Comparison of ENCODE assay signal across 1 cellular context in the genomic region with DNA sequence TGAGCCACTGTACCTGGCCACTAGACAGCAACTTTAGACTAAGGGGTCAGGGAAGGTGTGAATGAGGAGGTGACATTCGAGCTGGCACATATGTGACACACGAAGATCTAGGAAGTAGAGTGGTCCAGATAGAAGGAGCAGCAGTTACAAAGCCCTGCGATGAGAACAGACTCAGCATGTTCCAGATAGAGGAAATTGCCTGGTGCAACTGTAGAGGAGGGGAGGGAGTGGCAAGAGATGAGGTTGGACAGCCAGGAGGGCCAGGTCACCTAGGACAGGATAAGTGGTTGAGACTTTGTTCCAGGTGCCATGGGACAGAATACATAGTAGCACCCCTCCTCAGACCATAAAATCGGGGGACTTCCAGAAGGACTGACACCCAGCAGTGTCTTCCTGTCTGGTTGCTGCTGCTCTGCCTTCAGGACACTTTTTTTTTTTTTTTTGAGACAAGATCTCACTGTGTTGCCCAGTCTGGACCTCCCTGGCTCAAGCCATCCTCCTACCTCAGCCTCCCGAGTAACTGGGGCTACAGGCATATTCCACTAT.
TF ChIP-seq lines count a peak whose summit lies in the region.

No MANE protein-coding gene starts in this region.

TF ChIP-seq in GM12878, 131 proteins besides CTCF, POLR2A, EP300 and RAD21:
- no peak for TF ChIP-seq GABPA (IDR thresholded peaks at IDR 0.05; ENCODE audit: low read depth)
- TF ChIP-seq EZH2 (IDR thresholded peaks at IDR 0.05; ENCODE audit: borderline replicate concordance, control insufficient read depth, low read depth, low read length): no peak
- TF ChIP-seq, protein P1, sequence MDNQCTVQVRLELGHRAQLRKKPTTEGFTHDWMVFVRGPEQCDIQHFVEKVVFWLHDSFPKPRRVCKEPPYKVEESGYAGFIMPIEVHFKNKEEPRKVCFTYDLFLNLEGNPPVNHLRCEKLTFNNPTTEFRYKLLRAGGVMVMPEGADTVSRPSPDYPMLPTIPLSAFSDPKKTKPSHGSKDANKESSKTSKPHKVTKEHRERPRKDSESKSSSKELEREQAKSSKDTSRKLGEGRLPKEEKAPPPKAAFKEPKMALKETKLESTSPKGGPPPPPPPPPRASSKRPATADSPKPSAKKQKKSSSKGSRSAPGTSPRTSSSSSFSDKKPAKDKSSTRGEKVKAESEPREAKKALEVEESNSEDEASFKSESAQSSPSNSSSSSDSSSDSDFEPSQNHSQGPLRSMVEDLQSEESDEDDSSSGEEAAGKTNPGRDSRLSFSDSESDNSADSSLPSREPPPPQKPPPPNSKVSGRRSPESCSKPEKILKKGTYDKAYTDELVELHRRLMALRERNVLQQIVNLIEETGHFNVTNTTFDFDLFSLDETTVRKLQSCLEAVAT (IDR thresholded peaks at IDR 0.05): no peak
- no peak for TF ChIP-seq ZSCAN29 (IDR thresholded peaks at IDR 0.05)
- TF ChIP-seq SRF (IDR thresholded peaks at IDR 0.05; ENCODE audit: low read depth in 2 of 2, low read length in 2 of 2): no peak
- TF ChIP-seq, protein P2, sequence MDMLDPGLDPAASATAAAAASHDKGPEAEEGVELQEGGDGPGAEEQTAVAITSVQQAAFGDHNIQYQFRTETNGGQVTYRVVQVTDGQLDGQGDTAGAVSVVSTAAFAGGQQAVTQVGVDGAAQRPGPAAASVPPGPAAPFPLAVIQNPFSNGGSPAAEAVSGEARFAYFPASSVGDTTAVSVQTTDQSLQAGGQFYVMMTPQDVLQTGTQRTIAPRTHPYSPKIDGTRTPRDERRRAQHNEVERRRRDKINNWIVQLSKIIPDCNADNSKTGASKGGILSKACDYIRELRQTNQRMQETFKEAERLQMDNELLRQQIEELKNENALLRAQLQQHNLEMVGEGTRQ (IDR thresholded peaks at IDR 0.05; ENCODE audit: borderline replicate concordance, low read depth, low read length): no peak
- no peak for TF ChIP-seq MTA3 (IDR thresholded peaks at IDR 0.05; ENCODE audit: borderline replicate concordance, low read length)
- no peak for TF ChIP-seq HDGF (IDR thresholded peaks at IDR 0.05)
- TF ChIP-seq WRNIP1 (IDR thresholded peaks at IDR 0.05; ENCODE audit: borderline replicate concordance, low read depth, low read length): no peak
- TF ChIP-seq NFXL1 (IDR thresholded peaks at IDR 0.05; ENCODE audit: borderline replicate concordance): no peak
- TF ChIP-seq, protein P3, sequence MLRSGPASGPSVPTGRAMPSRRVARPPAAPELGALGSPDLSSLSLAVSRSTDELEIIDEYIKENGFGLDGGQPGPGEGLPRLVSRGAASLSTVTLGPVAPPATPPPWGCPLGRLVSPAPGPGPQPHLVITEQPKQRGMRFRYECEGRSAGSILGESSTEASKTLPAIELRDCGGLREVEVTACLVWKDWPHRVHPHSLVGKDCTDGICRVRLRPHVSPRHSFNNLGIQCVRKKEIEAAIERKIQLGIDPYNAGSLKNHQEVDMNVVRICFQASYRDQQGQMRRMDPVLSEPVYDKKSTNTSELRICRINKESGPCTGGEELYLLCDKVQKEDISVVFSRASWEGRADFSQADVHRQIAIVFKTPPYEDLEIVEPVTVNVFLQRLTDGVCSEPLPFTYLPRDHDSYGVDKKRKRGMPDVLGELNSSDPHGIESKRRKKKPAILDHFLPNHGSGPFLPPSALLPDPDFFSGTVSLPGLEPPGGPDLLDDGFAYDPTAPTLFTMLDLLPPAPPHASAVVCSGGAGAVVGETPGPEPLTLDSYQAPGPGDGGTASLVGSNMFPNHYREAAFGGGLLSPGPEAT (IDR thresholded peaks at IDR 0.05; ENCODE audit: low read depth): no peak
- TF ChIP-seq CHD2 (IDR thresholded peaks at IDR 0.05; ENCODE audit: borderline replicate concordance, low read depth, low read length): no peak
- TF ChIP-seq POLR2AphosphoS2 (IDR thresholded peaks at IDR 0.05; ENCODE audit: low read depth, low read length): no peak
- TF ChIP-seq, protein P4, sequence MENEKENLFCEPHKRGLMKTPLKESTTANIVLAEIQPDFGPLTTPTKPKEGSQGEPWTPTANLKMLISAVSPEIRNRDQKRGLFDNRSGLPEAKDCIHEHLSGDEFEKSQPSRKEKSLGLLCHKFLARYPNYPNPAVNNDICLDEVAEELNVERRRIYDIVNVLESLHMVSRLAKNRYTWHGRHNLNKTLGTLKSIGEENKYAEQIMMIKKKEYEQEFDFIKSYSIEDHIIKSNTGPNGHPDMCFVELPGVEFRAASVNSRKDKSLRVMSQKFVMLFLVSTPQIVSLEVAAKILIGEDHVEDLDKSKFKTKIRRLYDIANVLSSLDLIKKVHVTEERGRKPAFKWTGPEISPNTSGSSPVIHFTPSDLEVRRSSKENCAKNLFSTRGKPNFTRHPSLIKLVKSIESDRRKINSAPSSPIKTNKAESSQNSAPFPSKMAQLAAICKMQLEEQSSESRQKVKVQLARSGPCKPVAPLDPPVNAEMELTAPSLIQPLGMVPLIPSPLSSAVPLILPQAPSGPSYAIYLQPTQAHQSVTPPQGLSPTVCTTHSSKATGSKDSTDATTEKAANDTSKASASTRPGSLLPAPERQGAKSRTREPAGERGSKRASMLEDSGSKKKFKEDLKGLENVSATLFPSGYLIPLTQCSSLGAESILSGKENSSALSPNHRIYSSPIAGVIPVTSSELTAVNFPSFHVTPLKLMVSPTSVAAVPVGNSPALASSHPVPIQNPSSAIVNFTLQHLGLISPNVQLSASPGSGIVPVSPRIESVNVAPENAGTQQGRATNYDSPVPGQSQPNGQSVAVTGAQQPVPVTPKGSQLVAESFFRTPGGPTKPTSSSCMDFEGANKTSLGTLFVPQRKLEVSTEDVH (IDR thresholded peaks at IDR 0.05; ENCODE audit: low read depth, partially characterized antibody): no peak
- no peak for TF ChIP-seq RB1 (IDR thresholded peaks at IDR 0.05; ENCODE audit: borderline replicate concordance)
- TF ChIP-seq BCL11A (IDR thresholded peaks at IDR 0.05; ENCODE audit: low read depth, low read length): no peak
- TF ChIP-seq, protein P5, sequence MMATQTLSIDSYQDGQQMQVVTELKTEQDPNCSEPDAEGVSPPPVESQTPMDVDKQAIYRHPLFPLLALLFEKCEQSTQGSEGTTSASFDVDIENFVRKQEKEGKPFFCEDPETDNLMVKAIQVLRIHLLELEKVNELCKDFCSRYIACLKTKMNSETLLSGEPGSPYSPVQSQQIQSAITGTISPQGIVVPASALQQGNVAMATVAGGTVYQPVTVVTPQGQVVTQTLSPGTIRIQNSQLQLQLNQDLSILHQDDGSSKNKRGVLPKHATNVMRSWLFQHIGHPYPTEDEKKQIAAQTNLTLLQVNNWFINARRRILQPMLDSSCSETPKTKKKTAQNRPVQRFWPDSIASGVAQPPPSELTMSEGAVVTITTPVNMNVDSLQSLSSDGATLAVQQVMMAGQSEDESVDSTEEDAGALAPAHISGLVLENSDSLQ (IDR thresholded peaks at IDR 0.05): no peak
- TF ChIP-seq SMC3 (IDR thresholded peaks at IDR 0.05; ENCODE audit: borderline replicate concordance, low read length): no peak
- TF ChIP-seq, protein P6, sequence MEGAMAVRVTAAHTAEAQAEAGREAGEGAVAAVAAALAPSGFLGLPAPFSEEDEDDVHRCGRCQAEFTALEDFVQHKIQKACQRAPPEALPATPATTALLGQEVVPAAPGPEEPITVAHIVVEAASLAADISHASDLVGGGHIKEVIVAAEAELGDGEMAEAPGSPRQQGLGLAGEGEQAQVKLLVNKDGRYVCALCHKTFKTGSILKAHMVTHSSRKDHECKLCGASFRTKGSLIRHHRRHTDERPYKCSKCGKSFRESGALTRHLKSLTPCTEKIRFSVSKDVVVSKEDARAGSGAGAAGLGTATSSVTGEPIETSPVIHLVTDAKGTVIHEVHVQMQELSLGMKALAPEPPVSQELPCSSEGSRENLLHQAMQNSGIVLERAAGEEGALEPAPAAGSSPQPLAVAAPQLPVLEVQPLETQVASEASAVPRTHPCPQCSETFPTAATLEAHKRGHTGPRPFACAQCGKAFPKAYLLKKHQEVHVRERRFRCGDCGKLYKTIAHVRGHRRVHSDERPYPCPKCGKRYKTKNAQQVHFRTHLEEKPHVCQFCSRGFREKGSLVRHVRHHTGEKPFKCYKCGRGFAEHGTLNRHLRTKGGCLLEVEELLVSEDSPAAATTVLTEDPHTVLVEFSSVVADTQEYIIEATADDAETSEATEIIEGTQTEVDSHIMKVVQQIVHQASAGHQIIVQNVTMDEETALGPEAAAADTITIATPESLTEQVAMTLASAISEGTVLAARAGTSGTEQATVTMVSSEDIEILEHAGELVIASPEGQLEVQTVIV (IDR thresholded peaks at IDR 0.05; ENCODE audit: borderline replicate concordance, partially characterized antibody): no peak
- no peak for TF ChIP-seq BHLHE40 (IDR thresholded peaks at IDR 0.05; ENCODE audit: borderline replicate concordance in 1 of 2, low read depth in 2 of 2, low read length in 1 of 2)
